In genomic region chr11:77038825-77039326, GRCh38 we compare ENCODE assay signal across 1 cellular context.
TF ChIP-seq lines count a peak whose summit lies in the region.

No MANE protein-coding gene starts in this region.

TF ChIP-seq in SK-N-SH treated with all-trans-retinoic acid at 6 μM for 48 hours, 23 proteins besides CTCF, POLR2A, EP300 and RAD21 (continued from another document):
- no peak for TF ChIP-seq PATZ1 (CRISPR knock-in tag; IDR thresholded peaks at IDR 0.05; ENCODE audit: borderline replicate concordance)
- TF ChIP-seq TOX (CRISPR knock-in tag; IDR thresholded peaks at IDR 0.05; ENCODE audit: borderline replicate concordance): no peak
